Comparison of ENCODE assay signal across 1 cellular context in the genomic region with DNA sequence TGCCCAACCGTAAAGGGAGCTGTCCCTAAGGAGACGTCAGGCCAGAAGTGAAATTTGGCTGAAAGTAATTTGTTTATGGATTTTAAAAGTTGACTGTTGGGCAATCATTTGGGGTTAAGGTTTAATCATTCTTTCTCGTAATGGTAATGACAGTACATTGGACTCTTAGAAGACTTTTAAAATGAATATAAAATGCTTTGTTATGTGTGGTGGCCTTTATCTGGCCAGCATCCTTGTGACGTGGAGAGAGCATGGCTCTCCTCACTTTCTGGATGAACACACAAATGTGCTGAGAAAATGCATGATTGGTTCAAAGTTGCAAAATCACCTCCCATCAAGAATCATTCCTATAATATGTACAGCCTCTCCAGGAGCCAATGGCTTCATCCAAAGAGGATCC.
TF ChIP-seq lines count a peak whose summit lies in the region.

No MANE protein-coding gene starts in this region.

TF ChIP-seq in WTC11, 78 proteins besides CTCF, POLR2A, EP300 and RAD21 (continued from another document):
- TF ChIP-seq GRHL2 (CRISPR knock-in tag; IDR thresholded peaks at IDR 0.05; ENCODE audit: insufficient replicate concordance, severe bottlenecking) (no peak), ZNF263 (CRISPR knock-in tag; IDR thresholded peaks at IDR 0.05; ENCODE audit: low read depth) (no peak), ESRRA (CRISPR knock-in tag; IDR thresholded peaks at IDR 0.05; ENCODE audit: borderline replicate concordance) (no peak), ZNF512 (CRISPR knock-in tag; IDR thresholded peaks at IDR 0.05; ENCODE audit: borderline replicate concordance) (no peak), ERG (CRISPR knock-in tag; IDR thresholded peaks at IDR 0.05) (no peak), ATF1 (CRISPR knock-in tag; IDR thresholded peaks at IDR 0.05) (no peak), RORB (CRISPR knock-in tag; IDR thresholded peaks at IDR 0.05) (no peak), SOX15 (CRISPR knock-in tag; IDR thresholded peaks at IDR 0.05) (no peak)
- TF ChIP-seq, protein P1, sequence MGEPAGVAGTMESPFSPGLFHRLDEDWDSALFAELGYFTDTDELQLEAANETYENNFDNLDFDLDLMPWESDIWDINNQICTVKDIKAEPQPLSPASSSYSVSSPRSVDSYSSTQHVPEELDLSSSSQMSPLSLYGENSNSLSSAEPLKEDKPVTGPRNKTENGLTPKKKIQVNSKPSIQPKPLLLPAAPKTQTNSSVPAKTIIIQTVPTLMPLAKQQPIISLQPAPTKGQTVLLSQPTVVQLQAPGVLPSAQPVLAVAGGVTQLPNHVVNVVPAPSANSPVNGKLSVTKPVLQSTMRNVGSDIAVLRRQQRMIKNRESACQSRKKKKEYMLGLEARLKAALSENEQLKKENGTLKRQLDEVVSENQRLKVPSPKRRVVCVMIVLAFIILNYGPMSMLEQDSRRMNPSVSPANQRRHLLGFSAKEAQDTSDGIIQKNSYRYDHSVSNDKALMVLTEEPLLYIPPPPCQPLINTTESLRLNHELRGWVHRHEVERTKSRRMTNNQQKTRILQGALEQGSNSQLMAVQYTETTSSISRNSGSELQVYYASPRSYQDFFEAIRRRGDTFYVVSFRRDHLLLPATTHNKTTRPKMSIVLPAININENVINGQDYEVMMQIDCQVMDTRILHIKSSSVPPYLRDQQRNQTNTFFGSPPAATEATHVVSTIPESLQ (CRISPR knock-in tag; IDR thresholded peaks at IDR 0.05), result no peak
- TF ChIP-seq, protein P2, sequence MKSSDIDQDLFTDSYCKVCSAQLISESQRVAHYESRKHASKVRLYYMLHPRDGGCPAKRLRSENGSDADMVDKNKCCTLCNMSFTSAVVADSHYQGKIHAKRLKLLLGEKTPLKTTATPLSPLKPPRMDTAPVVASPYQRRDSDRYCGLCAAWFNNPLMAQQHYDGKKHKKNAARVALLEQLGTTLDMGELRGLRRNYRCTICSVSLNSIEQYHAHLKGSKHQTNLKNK (CRISPR knock-in tag; IDR thresholded peaks at IDR 0.05), result no peak
